9 cellular contexts compared by ENCODE assay signal in the genomic region with DNA sequence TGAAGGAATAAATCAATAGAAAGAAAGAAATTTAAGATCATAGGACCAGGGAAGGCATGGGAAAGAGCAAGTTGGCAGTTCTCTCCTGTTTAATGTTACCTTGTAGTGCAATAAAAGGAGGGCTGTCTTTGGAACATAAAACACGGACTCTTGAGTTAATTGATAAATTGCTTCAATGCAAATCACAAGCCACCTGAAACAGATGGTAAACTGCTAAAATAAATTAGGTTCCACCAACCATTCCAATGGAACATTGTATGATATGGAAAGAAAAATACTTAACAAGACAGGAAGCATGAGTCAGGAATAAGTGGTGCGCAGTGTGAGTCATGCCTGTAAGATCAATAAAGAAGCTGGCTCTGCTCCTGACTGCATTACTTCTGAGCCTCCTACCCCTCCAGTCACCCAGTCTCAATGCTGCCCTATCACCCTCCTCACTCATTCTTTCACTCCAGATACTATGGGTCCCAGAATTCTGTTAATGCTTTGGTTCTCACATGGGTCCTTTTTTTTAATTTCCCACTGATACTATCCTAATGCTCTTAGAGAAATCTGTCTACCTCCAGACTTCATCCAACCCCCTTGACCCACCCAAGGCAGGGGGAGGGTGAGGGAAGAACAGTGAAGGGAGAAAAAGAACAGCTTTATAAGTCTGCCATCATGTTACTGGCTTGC.
DNase-seq lines count a peak whose midpoint lies in the region; ATAC-seq and TF ChIP-seq lines count a peak whose summit lies in the region.
"Had no signal": no experiment of that assay in that cellular context is flagged by ENCODE, and none has a peak within 500 bp of the region (broad histone marks: within the 10 kb centered on the region; RNA-seq: fewer than 3 reads in every experiment).

No MANE protein-coding gene starts in this region.

- TF ChIP-seq CTCF in foreskin keratinocyte (conservative IDR thresholded peaks at IDR 0.05) (no peak), vagina (IDR thresholded peaks at IDR 0.05) (no peak), CD14-positive monocyte (IDR thresholded peaks at IDR 0.05) (no peak)

- H3K27me3 ChIP-seq in right cardiac atrium (ENCODE audit: control insufficient read depth, insufficient read depth), result no peaks in the 10 kb centered on the region
- no peaks in the 10 kb centered on the region for H3K27me3 ChIP-seq in foreskin keratinocyte
- peaks cover 3% of the 10 kb centered on the region for H3K27me3 ChIP-seq in vagina

- peak; percentile 20 to 79 for ATAC-seq in right cardiac atrium
- ATAC-seq in foreskin keratinocyte, result peak; percentile 99
- ATAC-seq in GM19455 (IDR thresholded peaks at IDR 0.05; ENCODE audit: unreplicated experiment), result no peak
- ATAC-seq in HG03196 (IDR thresholded peaks at IDR 0.05; ENCODE audit: unreplicated experiment), result no peak

- H3K27me3 Mint-ChIP-seq in CD14-positive monocyte (ENCODE audit: low read depth in 3 of 3), result no peaks in the 10 kb centered on the region

- H3K36me3 ChIP-seq in vagina, result no peaks in the 10 kb centered on the region

- H3K4me3 Mint-ChIP-seq in CD14-positive monocyte, result peak overlapping the region in 1 of 2 donors; percentile 31

- 80% methylated on average over 2 of the region's 2 CpGs for WGBS in right cardiac atrium

- H3K9me3 ChIP-seq in right cardiac atrium (ENCODE audit: control insufficient read depth, low read length), result no peaks in the 10 kb centered on the region
- no peaks in the 10 kb centered on the region for H3K9me3 ChIP-seq in vagina

- H3K36me3 Mint-ChIP-seq in CD14-positive monocyte, result no peaks in the 10 kb centered on the region

- peaks cover 0 to 4% (median 0%) of the 10 kb centered on the region in 7 donors for H3K9me3 Mint-ChIP-seq in CD14-positive monocyte

- DNase-seq in right cardiac atrium (no peak), cardiac septum (ENCODE audit: low spot score) (no peak), RKO (ENCODE audit: low spot score) (peak; percentile 91), foreskin keratinocyte (peak; percentile 64 to 86), vagina (ENCODE audit: extremely low spot score in 2 of 2) (no peak), CD14-positive monocyte (ENCODE audit: low spot score) (no peak)

- no peak overlapping the region for H3K4me3 ChIP-seq in right cardiac atrium (ENCODE audit: low read length)
- no peak overlapping the region for H3K4me3 ChIP-seq in vagina

- H3K27ac ChIP-seq in right cardiac atrium (ENCODE audit: low read length) (no peak overlapping the region), foreskin keratinocyte (no peak overlapping the region), vagina (peak overlapping the region; percentile 27)
- H3K27ac ChIP-seq: parathyroid adenoma had no signal

- H3K4me1 Mint-ChIP-seq in CD14-positive monocyte, result peaks cover 10% of the 10 kb centered on the region

- peak overlapping the region in 3 of 7 donors; percentile 58 to 75 (median 64) for H3K27ac Mint-ChIP-seq in CD14-positive monocyte

- no peak for TF ChIP-seq POLR2A in vagina (IDR thresholded peaks at IDR 0.05)

- H3K4me1 ChIP-seq in right cardiac atrium (ENCODE audit: control insufficient read depth, insufficient read depth, low read length), result peaks cover 5% of the 10 kb centered on the region
- peaks cover 10% of the 10 kb centered on the region for H3K4me1 ChIP-seq in foreskin keratinocyte
- H3K4me1 ChIP-seq in vagina, result peaks cover 24% of the 10 kb centered on the region

- intact Hi-C loops in right cardiac atrium (cut with DNase I), result no loop called here
- intact Hi-C loops in cardiac septum (cut with DNase I), result loop anchor here (5.0 to 10.0 kb wide), 2 partner anchors 57 to 99 kb away; no protein-coding TSS in a partner anchor
- intact Hi-C loops in vagina (cut with DNase I), result no loop called here
- intact Hi-C loops in CD14-positive monocyte (cut with micrococcal nuclease), result no loop called here

Comparison
In these comparisons a context has a peak if more than half of its experiments do, and no peak if none do; other contexts are left out.
1. ATAC-seq: peak in right cardiac atrium (2 of 2) and foreskin keratinocyte (single experiment); none in GM19455 (single experiment) and HG03196 (single experiment).
2. DNase-seq: peak in RKO (single experiment) and foreskin keratinocyte (2 of 2); none in right cardiac atrium (0 of 3), cardiac septum (single experiment), vagina (0 of 2) and CD14-positive monocyte (single experiment).